ENCODE assay signal across 17 cellular contexts in the genomic region with DNA sequence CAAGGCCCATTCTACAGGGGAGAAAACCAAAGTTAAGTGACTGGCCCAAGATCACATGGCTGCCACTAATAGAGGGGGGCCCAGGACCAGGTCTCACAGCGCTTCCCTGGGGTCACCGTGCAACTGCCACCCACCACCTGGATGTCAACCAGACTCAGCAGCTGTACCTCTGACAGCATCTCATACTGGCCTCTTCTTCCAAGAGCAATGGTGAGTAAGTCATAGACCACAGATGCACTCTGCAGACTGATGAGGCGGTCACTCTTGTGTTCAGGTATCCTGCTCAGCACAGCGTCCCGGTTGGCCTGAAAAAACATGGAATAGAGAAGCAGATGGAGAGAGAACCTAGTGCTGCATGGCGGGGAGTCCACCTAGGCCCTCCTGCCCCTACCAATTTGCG.
A peak's percentile ranks its signal among the peaks of the same experiment; 100 is the strongest.
DNase-seq lines count a peak whose midpoint lies in the region.
"Had no signal": no experiment of that assay in that cellular context is flagged by ENCODE, and none has a peak within 500 bp of the region (broad histone marks: within the 10 kb centered on the region; RNA-seq: fewer than 3 reads in every experiment).

No MANE protein-coding gene starts in this region.

- no peak overlapping the region for H2BK120ac ChIP-seq in mesenchymal stem cell (ENCODE audit: low read depth, low read length)

- H3K4me1 ChIP-seq in mesenchymal stem cell (ENCODE audit: control insufficient read depth, insufficient read depth, low read depth, low read length) = peaks cover 2% of the 10 kb centered on the region
- peaks cover 25% of the 10 kb centered on the region for H3K4me1 ChIP-seq in stomach smooth muscle (ENCODE audit: control insufficient read depth, insufficient read depth, low read length)
- H3K4me1 ChIP-seq: thyroid gland had no signal

- no peaks in the 10 kb centered on the region for H3K79me1 ChIP-seq in mesenchymal stem cell (replicated peaks; ENCODE audit: low read length, poor library complexity, severe bottlenecking)

- H3K4ac ChIP-seq in mesenchymal stem cell (ENCODE audit: low read depth in 1 of 2, low read length in 2 of 2) = peak overlapping the region in 1 of 2 experiments; percentile 71

- peak overlapping the region in 1 of 2 experiments; percentile 72 for H2BK12ac ChIP-seq in mesenchymal stem cell (ENCODE audit: low read length in 2 of 2)

- H3K18ac ChIP-seq in mesenchymal stem cell (ENCODE audit: low read depth in 1 of 2, low read length in 2 of 2) = peak overlapping the region; percentile 3 to 61

- peak overlapping the region; percentile 21 for H3K27ac Mint-ChIP-seq in activated CD4-positive, alpha-beta T cell treated with anti-CD3 and anti-CD28 coated beads, Interleukin-2, amount 10 ng/mL, durations not matched to agents 7 days and 5 days
- H3K27ac Mint-ChIP-seq in activated naive CD8-positive, alpha-beta T cell = peak overlapping the region; percentile 91

- CTCF ChIA-PET in activated CD4-positive, alpha-beta T cell treated with anti-CD3 and anti-CD28 coated beads, Interleukin-2, amount 10 ng/mL, durations not matched to agents 7 days and 5 days (lab: Charles Lee) = interaction anchor here (0.9 kb wide), 1 partner anchor 16 kb away, joined by 3 read pairs; no protein-coding TSS in a partner anchor

- H4K8ac ChIP-seq in mesenchymal stem cell (ENCODE audit: low read length) = no peak overlapping the region

- POLR2A ChIA-PET in activated CD4-positive, alpha-beta T cell treated with anti-CD3 and anti-CD28 coated beads, Interleukin-2, amount 10 ng/mL, durations not matched to agents 7 days and 5 days (lab: Charles Lee) = no interaction called here

- H3K9me3 ChIP-seq in mesenchymal stem cell (ENCODE audit: control insufficient read depth, low read length) (no peaks in the 10 kb centered on the region), stomach smooth muscle (ENCODE audit: control insufficient read depth in 2 of 2, low read length in 2 of 2) (no peaks in the 10 kb centered on the region)
- H3K9me3 ChIP-seq: SJSA1, thyroid gland had no signal

- no peak overlapping the region for H3K14ac ChIP-seq in mesenchymal stem cell (ENCODE audit: low read length in 2 of 2)

- no peak overlapping the region for H2BK15ac ChIP-seq in mesenchymal stem cell (ENCODE audit: low read depth, poor library complexity, severe bottlenecking)

- H2AFZ ChIP-seq in mesenchymal stem cell (ENCODE audit: low read depth, low read length) = no peak overlapping the region

- no peak overlapping the region for H2AK5ac ChIP-seq in mesenchymal stem cell (ENCODE audit: low read length, severe bottlenecking)

- H3K36me3 Mint-ChIP-seq in activated CD4-positive, alpha-beta T cell treated with anti-CD3 and anti-CD28 coated beads, Interleukin-2, amount 10 ng/mL, durations not matched to agents 7 days and 5 days (ENCODE audit: low read depth) = no peaks in the 10 kb centered on the region
- no peaks in the 10 kb centered on the region for H3K36me3 Mint-ChIP-seq in activated naive CD8-positive, alpha-beta T cell

- DNase-seq in activated CD4-positive, alpha-beta T cell treated with anti-CD3 and anti-CD28 coated beads, Interleukin-2, amount 10 ng/mL, durations not matched to agents 7 days and 5 days = no peak
- no peak for DNase-seq in activated CD4-positive, alpha-beta T cell treated with anti-CD3 and anti-CD28 coated beads, Interleukin-2, amount 50 U/mL, for 1 hour
- DNase-seq in mesenchymal stem cell (no peak), T-helper 2 cell (no peak), Ammon's horn (ENCODE audit: low spot score) (no peak)
- no peak for DNase-seq in stimulated activated CD4-positive, alpha-beta T cell treated with anti-CD3 and anti-CD28 coated beads, Interleukin-4, amount 100 ng/mL, for 1 hour
- DNase-seq: effector CD8-positive, alpha-beta T cell; left ventricle myocardium superior; NCI-H1694 treated with DMSO at 0.1 percent for 48 hours; NCI-H2227 treated with DMSO at 0.1 percent for 48 hours; nucleus accumbens; stimulated activated CD4-positive, alpha-beta T cell treated with anti-CD3 and anti-CD28 coated beads, Interleukin-4, amount 100 ng/mL, for 4 hours; thyroid gland had no signal

- no peak overlapping the region for H4K91ac ChIP-seq in mesenchymal stem cell (ENCODE audit: low read length)

- H3K9ac ChIP-seq in mesenchymal stem cell (ENCODE audit: low read length) = no peak overlapping the region
- peak overlapping the region in 1 of 2 donors; percentile 4 for H3K9ac ChIP-seq in stomach smooth muscle (ENCODE audit: low read length in 2 of 2)

- no peaks in the 10 kb centered on the region for H3K27me3 ChIP-seq in mesenchymal stem cell (ENCODE audit: control insufficient read depth in 1 of 2, insufficient read depth in 1 of 2, low read length in 2 of 2)
- H3K27me3 ChIP-seq in stomach smooth muscle (ENCODE audit: control insufficient read depth in 1 of 2, insufficient read depth in 2 of 2, low read length in 2 of 2) = no peaks in the 10 kb centered on the region
- H3K27me3 ChIP-seq: SJSA1, thyroid gland had no signal

- no peaks in the 10 kb centered on the region for H3K27me3 Mint-ChIP-seq in activated CD4-positive, alpha-beta T cell treated with anti-CD3 and anti-CD28 coated beads, Interleukin-2, amount 10 ng/mL, durations not matched to agents 7 days and 5 days
- H3K27me3 Mint-ChIP-seq in activated naive CD8-positive, alpha-beta T cell = no peaks in the 10 kb centered on the region
- H3K27me3 Mint-ChIP-seq: central memory CD8-positive, alpha-beta T cell had no signal

- no peaks in the 10 kb centered on the region for H3K9me3 Mint-ChIP-seq in activated CD4-positive, alpha-beta T cell treated with anti-CD3 and anti-CD28 coated beads, Interleukin-2, amount 10 ng/mL, durations not matched to agents 7 days and 5 days
- no peaks in the 10 kb centered on the region for H3K9me3 Mint-ChIP-seq in activated naive CD8-positive, alpha-beta T cell (ENCODE audit: low read depth)
- H3K9me3 Mint-ChIP-seq: central memory CD8-positive, alpha-beta T cell had no signal

- no peak overlapping the region for H3K4me3 Mint-ChIP-seq in activated CD4-positive, alpha-beta T cell treated with anti-CD3 and anti-CD28 coated beads, Interleukin-2, amount 10 ng/mL, durations not matched to agents 7 days and 5 days
- H3K4me3 Mint-ChIP-seq in activated naive CD8-positive, alpha-beta T cell = no peak overlapping the region
- H3K4me3 Mint-ChIP-seq: central memory CD8-positive, alpha-beta T cell had no signal

- H3K23ac ChIP-seq in mesenchymal stem cell (ENCODE audit: low read length in 2 of 2) = no peak overlapping the region

- peaks cover 23 to 31% of the 10 kb centered on the region in 2 experiments for H3K36me3 ChIP-seq in mesenchymal stem cell (ENCODE audit: control insufficient read depth in 1 of 2, insufficient read depth in 2 of 2, low read depth in 1 of 2, low read length in 2 of 2)
- peaks cover 0 to 7% of the 10 kb centered on the region in 2 donors for H3K36me3 ChIP-seq in stomach smooth muscle (ENCODE audit: control insufficient read depth in 2 of 2, insufficient read depth in 2 of 2, low read length in 2 of 2)
- H3K36me3 ChIP-seq: SJSA1, thyroid gland had no signal

- H3K4me2 ChIP-seq in mesenchymal stem cell (ENCODE audit: low read length, poor library complexity, severe bottlenecking) = no peak overlapping the region

- H3K27ac ChIP-seq in mesenchymal stem cell (ENCODE audit: low read length, poor library complexity, severe bottlenecking) (no peak overlapping the region), stomach smooth muscle (ENCODE audit: low read length) (peak overlapping the region; percentile 89)
- H3K27ac ChIP-seq: thyroid gland had no signal

- 84% methylated on average over 7 of the region's 7 CpGs for WGBS in mesenchymal stem cell

- H3K4me1 Mint-ChIP-seq in activated CD4-positive, alpha-beta T cell treated with anti-CD3 and anti-CD28 coated beads, Interleukin-2, amount 10 ng/mL, durations not matched to agents 7 days and 5 days = peaks cover 34% of the 10 kb centered on the region
- H3K4me1 Mint-ChIP-seq in activated naive CD8-positive, alpha-beta T cell (ENCODE audit: low read depth) = peaks cover 52% of the 10 kb centered on the region

- H3K4me3 ChIP-seq in mesenchymal stem cell (ENCODE audit: insufficient read depth in 1 of 2, low read depth in 1 of 2, low read length in 2 of 2) (no peak overlapping the region), stomach smooth muscle (ENCODE audit: low read length in 2 of 2) (no peak overlapping the region)
- H3K4me3 ChIP-seq: SJSA1, thyroid gland had no signal

- no peak overlapping the region for H2BK5ac ChIP-seq in mesenchymal stem cell (ENCODE audit: low read depth, low read length, poor library complexity, severe bottlenecking)
